Comparison of ENCODE assay signal across 17 cellular contexts in genomic region chr6:28522594-28523557, GRCh38. TPM values are rescaled to one million over a fixed set of nuclear protein-coding genes. Genes with fewer than 3 reads are reported as not detected.
DNase-seq lines count a peak whose midpoint lies in the region; ATAC-seq, FAIRE-seq and TF ChIP-seq lines count a peak whose summit lies in the region.
"Had no signal": no experiment of that assay in that cellular context is flagged by ENCODE, and none has a peak within 500 bp of the region (broad histone marks: within the 10 kb centered on the region; RNA-seq: fewer than 3 reads in every experiment).

No MANE protein-coding gene starts in this region.

- no peak overlapping the region for H3K4me3 ChIP-seq in pancreas
- H3K4me3 ChIP-seq: heart left ventricle had no signal

- H3K4me1 Mint-ChIP-seq in activated CD4-positive, alpha-beta memory T cell treated with anti-CD3 and anti-CD28 coated beads for 36 hours (ENCODE audit: low read depth) = peaks cover 26% of the 10 kb centered on the region
- H3K4me1 Mint-ChIP-seq: memory B cell had no signal

- CTCF ChIA-PET in activated CD4-positive, alpha-beta memory T cell treated with anti-CD3 and anti-CD28 coated beads for 36 hours (lab: Charles Lee) = no interaction called here

- H3K4me1 ChIP-seq in pancreas = no peaks in the 10 kb centered on the region
- H3K4me1 ChIP-seq: heart left ventricle had no signal

- intact Hi-C loops in activated CD4-positive, alpha-beta memory T cell treated with anti-CD3 and anti-CD28 coated beads for 36 hours (cut with micrococcal nuclease) = no loop called here
- intact Hi-C loops in pancreas (cut with DNase I) = no loop called here

- no peaks in the 10 kb centered on the region for H3K9me3 ChIP-seq in pancreas
- H3K9me3 ChIP-seq: heart left ventricle had no signal

- no peak for ATAC-seq in pancreas
- ATAC-seq: heart left ventricle, right cardiac atrium had no signal

- POLR2A ChIA-PET in activated CD4-positive, alpha-beta memory T cell treated with anti-CD3 and anti-CD28 coated beads for 36 hours (lab: Charles Lee) = no interaction called here

- no peak for TF ChIP-seq CTCF in pancreas (IDR thresholded peaks at IDR 0.05)

- H3K36me3 Mint-ChIP-seq in activated CD4-positive, alpha-beta memory T cell treated with anti-CD3 and anti-CD28 coated beads for 36 hours = no peaks in the 10 kb centered on the region
- H3K36me3 Mint-ChIP-seq: memory B cell, type B pancreatic cell had no signal

- H3K27ac ChIP-seq in pancreas = no peak overlapping the region
- H3K27ac ChIP-seq: heart left ventricle, RWPE1 had no signal

- H3K27me3 Mint-ChIP-seq in activated CD4-positive, alpha-beta memory T cell treated with anti-CD3 and anti-CD28 coated beads for 36 hours = peaks cover 17% of the 10 kb centered on the region

- 40 to 52% methylated on average over 3 of the region's 3 CpGs for WGBS in pancreas, 2 donors

- DNase-seq in stimulated activated CD4-positive, alpha-beta T cell treated with anti-CD3 and anti-CD28 coated beads, Interleukin-15, amount 100 ng/mL, for 24 hours = peak; percentile 32
- DNase-seq in stimulated activated CD4-positive, alpha-beta T cell treated with anti-CD3 and anti-CD28 coated beads, Interleukin-12 subunit alpha, Interleukin-12 subunit beta, amount 100 ng/mL, for 4 hours = no peak
- DNase-seq in activated CD4-positive, alpha-beta memory T cell treated with anti-CD3 and anti-CD28 coated beads for 36 hours = peak; percentile 56
- DNase-seq in effector CD8-positive, alpha-beta T cell (lab: John Stamatoyannopoulos, UW) = peak; percentile 13
- DNase-seq in amygdala (lab: John Stamatoyannopoulos, UW) (no peak), pancreas (no peak), AG20443 (ENCODE audit: low spot score) (no peak), midbrain (lab: John Stamatoyannopoulos, UW) (no peak)
- DNase-seq: heart left ventricle, MM.1S, NCI-H446, right cardiac atrium had no signal

- H3K9me3 Mint-ChIP-seq in activated CD4-positive, alpha-beta memory T cell treated with anti-CD3 and anti-CD28 coated beads for 36 hours = no peaks in the 10 kb centered on the region
- H3K9me3 Mint-ChIP-seq: type B pancreatic cell had no signal

- H3K36me3 ChIP-seq in pancreas = no peaks in the 10 kb centered on the region
- H3K36me3 ChIP-seq: heart left ventricle had no signal

- H3K27me3 ChIP-seq in pancreas = peaks cover 0 to 19% (median 0%) of the 10 kb centered on the region in 4 donors

- no peak for FAIRE-seq in pancreas (lab: Jason Lieb, UNC)
- FAIRE-seq: endometrium had no signal

- H3K4me3 Mint-ChIP-seq in activated CD4-positive, alpha-beta memory T cell treated with anti-CD3 and anti-CD28 coated beads for 36 hours = no peak overlapping the region
- H3K4me3 Mint-ChIP-seq: memory B cell, type B pancreatic cell had no signal

- H3K27ac Mint-ChIP-seq in activated CD4-positive, alpha-beta memory T cell treated with anti-CD3 and anti-CD28 coated beads for 36 hours = no peak overlapping the region
- H3K27ac Mint-ChIP-seq: memory B cell, type B pancreatic cell had no signal

RNA-seq across cellular contexts. Expression of gene GPX5, which starts 2.8 kb away (rescaled TPM):
- not detected for total RNA-seq in activated CD4-positive, alpha-beta memory T cell treated with anti-CD3 and anti-CD28 coated beads for 36 hours
- not detected for total RNA-seq in pancreas
- polyA plus RNA-seq in pancreas = not detected
- total RNA-seq: heart left ventricle, right cardiac atrium had no signal
- polyA plus RNA-seq: AG04450, heart left ventricle, right cardiac atrium had no signal

RNA-seq across cellular contexts. Expression of gene GPX6, which starts 7.3 kb away (rescaled TPM):
- total RNA-seq in activated CD4-positive, alpha-beta memory T cell treated with anti-CD3 and anti-CD28 coated beads for 36 hours = not detected
- not detected for total RNA-seq in pancreas
- polyA plus RNA-seq in pancreas = not detected
- total RNA-seq: heart left ventricle, right cardiac atrium had no signal
- polyA plus RNA-seq: AG04450, heart left ventricle, right cardiac atrium had no signal

Comparison
In these comparisons a context has a peak if more than half of its experiments do, and no peak if none do; other contexts are left out.
1. DNase-seq: peak in stimulated activated CD4-positive, alpha-beta T cell treated with anti-CD3 and anti-CD28 coated beads, Interleukin-15, amount 100 ng/mL, for 24 hours (single experiment), activated CD4-positive, alpha-beta memory T cell treated with anti-CD3 and anti-CD28 coated beads for 36 hours (single experiment) and effector CD8-positive, alpha-beta T cell (single experiment); none in stimulated activated CD4-positive, alpha-beta T cell treated with anti-CD3 and anti-CD28 coated beads, Interleukin-12 subunit alpha, Interleukin-12 subunit beta, amount 100 ng/mL, for 4 hours (single experiment), amygdala (0 of 56), pancreas (0 of 6), AG20443 (single experiment) and midbrain (single experiment).